Comparison of ENCODE assay signal across 22 cellular contexts in the genomic region with DNA sequence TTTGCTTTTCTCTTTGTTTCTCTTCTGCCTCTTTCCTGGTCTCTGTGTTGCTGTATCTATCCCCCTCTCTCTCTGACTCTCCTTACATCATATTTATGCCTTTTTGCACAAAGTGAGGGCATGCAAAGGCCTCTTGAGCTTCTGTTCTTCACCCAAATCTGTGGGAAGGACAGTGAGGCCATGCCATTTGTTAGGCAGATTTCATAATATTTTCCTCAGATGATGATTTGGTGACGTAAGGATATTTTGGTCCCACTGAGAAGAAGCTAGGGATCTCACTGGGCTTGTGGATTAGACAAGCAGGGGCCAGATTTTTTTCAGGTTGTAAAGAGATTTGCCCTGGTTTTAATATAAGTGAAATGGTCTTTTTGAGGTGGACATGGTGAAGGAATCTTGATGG.
DNase-seq lines count a peak whose midpoint lies in the region; ATAC-seq, FAIRE-seq and TF ChIP-seq lines count a peak whose summit lies in the region.
"Had no signal": no experiment of that assay in that cellular context is flagged by ENCODE, and none has a peak within 500 bp of the region (broad histone marks: within the 10 kb centered on the region; RNA-seq: fewer than 3 reads in every experiment).

No MANE protein-coding gene starts in this region.

- no peak for DNase-seq in K562 (ENCODE audit: extremely low read depth in 1 of 4, low spot score in 3 of 4)
- DNase-seq in transverse colon: no peak
- DNase-seq in NCI-H1436 (lab: John Stamatoyannopoulos, UW): no peak
- no peak for DNase-seq in pons (ENCODE audit: low spot score)
- DNase-seq: Calu3; CD4-positive, alpha-beta memory T cell; EL; NCI-H1092 treated with DMSO at 0.1 percent for 48 hours; NCI-H510A; NCI-H774; PC-3; RPMI8226; SHP77 treated with DMSO at 0.1 percent for 48 hours had no signal

- POLR2A ChIA-PET in K562 (lab: Yijun Ruan, JAX): interaction anchor here (1.4 to 2.3 kb wide), 3 partner anchors 9 to 35 kb away, joined by 3 to 8 read pairs (median 6); no protein-coding TSS in a partner anchor

- no peak for ATAC-seq in K562
- ATAC-seq in HG02840 (IDR thresholded peaks at IDR 0.05; ENCODE audit: low FRiP score, unreplicated experiment): no peak
- ATAC-seq in HG02938 (IDR thresholded peaks at IDR 0.05; ENCODE audit: unreplicated experiment): no peak
- ATAC-seq: A549, PC-3 had no signal

- TF ChIP-seq EP300 in K562 (IDR thresholded peaks at IDR 0.05; ENCODE audit: low read length): no peak
- no peak for TF ChIP-seq EP300 in transverse colon (IDR thresholded peaks at IDR 0.05; ENCODE audit: low read depth)

- no peaks in the 10 kb centered on the region for H3K27me3 ChIP-seq in K562 (ENCODE audit: control insufficient read depth in 2 of 2, insufficient read depth in 2 of 2, low read length in 2 of 2)
- H3K27me3 ChIP-seq in parathyroid adenoma (ENCODE audit: control insufficient read depth, insufficient read depth, low read length): no peaks in the 10 kb centered on the region
- no peaks in the 10 kb centered on the region for H3K27me3 ChIP-seq in transverse colon

- WGBS in K562 (ENCODE audit: insufficient coverage, low coverage, missing lambda C conversion rate): 58% methylated on average over 1 of the region's 1 CpG
- 71 to 88% methylated on average over 1 of the region's 1 CpG for WGBS in transverse colon (ENCODE audit: low coverage in 1 of 2), 2 donors

- BruUV-seq in K562 (replicated peaks; lab: Mats Ljungman, UMichigan): no TSS peak

- no peak overlapping the region for H3K9ac ChIP-seq in K562 (ENCODE audit: insufficient read depth in 1 of 2, low read depth in 2 of 2, low read length in 2 of 2)
- H3K9ac ChIP-seq in parathyroid adenoma: no peak overlapping the region

- FAIRE-seq in K562 (lab: Jason Lieb, UNC): no peak
- FAIRE-seq: A549, GM12891, GM19239, HTR-8/SVneo had no signal

- H4K20me1 ChIP-seq in K562 (replicated peaks; ENCODE audit: control insufficient read depth, insufficient read depth, low read length): no peaks in the 10 kb centered on the region

- no peaks in the 10 kb centered on the region for H3K36me3 ChIP-seq in K562 (ENCODE audit: control insufficient read depth, insufficient read depth, low read length)
- no peaks in the 10 kb centered on the region for H3K36me3 ChIP-seq in parathyroid adenoma (ENCODE audit: control insufficient read depth, insufficient read depth, low read length)
- no peaks in the 10 kb centered on the region for H3K36me3 ChIP-seq in transverse colon
- H3K36me3 ChIP-seq: HAP-1 had no signal

- H3K4me3 ChIP-seq in K562: no peak overlapping the region
- H3K4me3 ChIP-seq in parathyroid adenoma (ENCODE audit: low read depth, low read length): no peak overlapping the region
- no peak overlapping the region for H3K4me3 ChIP-seq in skin epidermis
- no peak overlapping the region for H3K4me3 ChIP-seq in transverse colon
- H3K4me3 ChIP-seq: A549, HAP-1 had no signal

- H3K27ac ChIP-seq in K562 (ENCODE audit: extremely low read depth, low read depth, low read length) (no peak overlapping the region), parathyroid adenoma (peak overlapping the region; percentile 84), skin epidermis (peak overlapping the region in 13 of 21 experiments; percentile 12 to 82 (median 64)), transverse colon (peak overlapping the region; percentile 18 to 72 (median 55))

- no peak for TF ChIP-seq RAD21 in K562 (CRISPR knock-in tag; conservative IDR thresholded peaks at IDR 0.05 in 1 of 2, IDR thresholded peaks at IDR 0.05 in 1 of 2)

- H3K4me2 ChIP-seq in K562 (ENCODE audit: insufficient read depth, low read length) (no peak overlapping the region), parathyroid adenoma (ENCODE audit: low read length) (no peak overlapping the region)
- H3K4me2 ChIP-seq: A549 had no signal

- H3K4me1 ChIP-seq in K562 (replicated peaks in 1 of 2; ENCODE audit: control insufficient read depth in 2 of 2, insufficient read depth in 2 of 2, low read length in 2 of 2) (no peaks in the 10 kb centered on the region; a peak in 2 of 5 replicates), parathyroid adenoma (peaks cover 14% of the 10 kb centered on the region), transverse colon (peaks cover 0 to 7% (median 0%) of the 10 kb centered on the region in 4 donors)
- H3K4me1 ChIP-seq: A549, HAP-1 had no signal

- no peaks in the 10 kb centered on the region for H3K79me2 ChIP-seq in K562 (ENCODE audit: control insufficient read depth, insufficient read depth, low read length)
- no peaks in the 10 kb centered on the region for H3K79me2 ChIP-seq in parathyroid adenoma

- no peak for TF ChIP-seq CTCF in K562 (IDR thresholded peaks at IDR 0.05 in 2 of 3, conservative IDR thresholded peaks at IDR 0.05 in 1 of 3; ENCODE audit: insufficient read depth in 2 of 3, low read depth in 1 of 3, low read length in 3 of 3)
- TF ChIP-seq CTCF in parathyroid adenoma (IDR thresholded peaks at IDR 0.05): no peak
- no peak for TF ChIP-seq CTCF in transverse colon (IDR thresholded peaks at IDR 0.05)

- TF ChIP-seq POLR2A in K562 (conservative IDR thresholded peaks at IDR 0.05) (no peak), transverse colon (IDR thresholded peaks at IDR 0.05) (no peak)

- intact Hi-C loops in K562 (cut with micrococcal nuclease): no loop called here
- intact Hi-C loops in transverse colon (cut with DNase I; ENCODE audit: low total_unique reads): no loop called here

- peak overlapping the region; percentile 64; the same call in 1 of the 2 replicates for H2AFZ ChIP-seq in K562 (ENCODE audit: low read depth, low read length)
- no peak overlapping the region for H2AFZ ChIP-seq in parathyroid adenoma

- CTCF ChIA-PET in K562 (lab: Yijun Ruan, JAX; ENCODE audit: low intra/inter-chr PET ratio): no interaction called here

- H3K9me1 ChIP-seq in K562 (ENCODE audit: control insufficient read depth, insufficient read depth, low read length): no peaks in the 10 kb centered on the region

- in situ Hi-C loops in K562 (cut with MboI): no loop called here
- in situ Hi-C loops in transverse colon (cut with MboI; ENCODE audit: low pct_ligation_motif_present in 1 of 4, low pct_unique_long_range_greater_than_20kb in 1 of 4, low sequenced_read_pairs in 3 of 4): no loop called here

- H3K9me3 ChIP-seq in K562 (replicated peaks; ENCODE audit: control insufficient read depth, insufficient read depth, low read depth, low read length): no peaks in the 10 kb centered on the region
- H3K9me3 ChIP-seq in parathyroid adenoma (ENCODE audit: control insufficient read depth, low read length): no peaks in the 10 kb centered on the region
- H3K9me3 ChIP-seq in transverse colon: no peaks in the 10 kb centered on the region
- H3K9me3 ChIP-seq: A549, HAP-1 had no signal

TF ChIP-seq in K562, 482 proteins besides CTCF, POLR2A, EP300 and RAD21:
- TF ChIP-seq, protein P1, sequence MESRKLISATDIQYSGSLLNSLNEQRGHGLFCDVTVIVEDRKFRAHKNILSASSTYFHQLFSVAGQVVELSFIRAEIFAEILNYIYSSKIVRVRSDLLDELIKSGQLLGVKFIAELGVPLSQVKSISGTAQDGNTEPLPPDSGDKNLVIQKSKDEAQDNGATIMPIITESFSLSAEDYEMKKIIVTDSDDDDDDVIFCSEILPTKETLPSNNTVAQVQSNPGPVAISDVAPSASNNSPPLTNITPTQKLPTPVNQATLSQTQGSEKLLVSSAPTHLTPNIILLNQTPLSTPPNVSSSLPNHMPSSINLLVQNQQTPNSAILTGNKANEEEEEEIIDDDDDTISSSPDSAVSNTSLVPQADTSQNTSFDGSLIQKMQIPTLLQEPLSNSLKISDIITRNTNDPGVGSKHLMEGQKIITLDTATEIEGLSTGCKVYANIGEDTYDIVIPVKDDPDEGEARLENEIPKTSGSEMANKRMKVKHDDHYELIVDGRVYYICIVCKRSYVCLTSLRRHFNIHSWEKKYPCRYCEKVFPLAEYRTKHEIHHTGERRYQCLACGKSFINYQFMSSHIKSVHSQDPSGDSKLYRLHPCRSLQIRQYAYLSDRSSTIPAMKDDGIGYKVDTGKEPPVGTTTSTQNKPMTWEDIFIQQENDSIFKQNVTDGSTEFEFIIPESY (CRISPR knock-in tag; IDR thresholded peaks at IDR 0.05): no peak
- TF ChIP-seq ZNF830 (CRISPR knock-in tag; IDR thresholded peaks at IDR 0.05) (no peak), JUNB (CRISPR knock-in tag; conservative IDR thresholded peaks at IDR 0.05) (no peak), ZBED1 (IDR thresholded peaks at IDR 0.05) (no peak)
